In the genomic region with DNA sequence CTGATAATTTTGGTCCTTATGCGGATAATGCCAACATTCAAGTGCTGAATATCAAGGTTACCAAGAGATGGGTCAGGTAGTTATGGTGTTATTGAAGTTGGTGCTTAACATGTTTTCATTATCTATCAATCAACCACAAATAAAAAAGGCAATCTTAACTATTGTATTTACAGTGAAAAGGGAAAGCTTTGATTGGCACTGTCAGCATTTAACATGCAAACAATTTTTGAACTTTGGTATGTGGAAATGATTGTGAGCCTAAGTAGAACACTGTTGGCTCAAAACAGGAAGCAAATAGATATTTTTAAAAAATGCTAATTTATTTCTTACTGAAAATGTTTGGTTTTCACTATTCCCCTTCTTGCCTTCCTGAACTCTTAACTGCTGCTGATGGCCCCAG, we compare ENCODE assay signal across 28 cellular contexts.
"Had no signal": no experiment of that assay in that cellular context is flagged by ENCODE, and none has a peak within 500 bp of the region (broad histone marks: within the 10 kb centered on the region; RNA-seq: fewer than 3 reads in every experiment).

No MANE protein-coding gene starts in this region.

- H3K27ac Mint-ChIP-seq: nephron; neural progenitor cell; progenitor cell of endocrine pancreas; stimulated activated effector memory CD8-positive, alpha-beta T cell treated with anti-CD3 and anti-CD28 coated beads, Interleukin-12 subunit alpha, Interleukin-12 subunit beta, amount 100 ng/mL, for 72 hours; stimulated activated naive B cell treated with anti-CD40 and anti-IgM and Interleukin-4, amounts not matched to agents 10 μg/mL and 1 μg/mL and 100 μg/mL, for 72 hours; stimulated activated naive CD8-positive, alpha-beta T cell treated with anti-CD3 and anti-CD28 coated beads, Interleukin-15, Interleukin-2, amounts not matched to agents 100 ng/mL and 50 ng/mL, for 24 hours had no signal

- H3K4me1 ChIP-seq: neural progenitor cell, parathyroid adenoma, thyroid gland, tibial nerve, vagina had no signal

- H3K36me3 ChIP-seq: neural progenitor cell, ovary, right lobe of liver, sigmoid colon, stomach, thoracic aorta, thyroid gland, tibial nerve, upper lobe of left lung, vagina had no signal

- H2AFZ ChIP-seq: neural progenitor cell, parathyroid adenoma had no signal

- H3K27ac ChIP-seq: neural progenitor cell, ovary, parathyroid adenoma, psoas muscle, sigmoid colon, stomach, thoracic aorta, thyroid gland, tibial nerve, upper lobe of left lung, vagina had no signal

- H3K27me3 Mint-ChIP-seq: progenitor cell of endocrine pancreas; stimulated activated naive B cell treated with anti-CD40 and anti-IgM and Interleukin-4, amounts not matched to agents 10 μg/mL and 1 μg/mL and 100 μg/mL, for 72 hours; stimulated activated naive CD8-positive, alpha-beta T cell treated with anti-CD3 and anti-CD28 coated beads, Interleukin-15, Interleukin-2, amounts not matched to agents 100 ng/mL and 50 ng/mL, for 24 hours had no signal

- H3K27me3 ChIP-seq: neural progenitor cell, ovary, right lobe of liver, sigmoid colon, stomach, thyroid gland, tibial nerve, upper lobe of left lung, vagina had no signal

- H3K79me2 ChIP-seq: parathyroid adenoma had no signal

- H3K4me2 ChIP-seq: neural progenitor cell had no signal

- H3K4me1 Mint-ChIP-seq: nephron; neural progenitor cell; stimulated activated effector memory CD8-positive, alpha-beta T cell treated with anti-CD3 and anti-CD28 coated beads, Interleukin-12 subunit alpha, Interleukin-12 subunit beta, amount 100 ng/mL, for 72 hours had no signal

- H3K36me3 Mint-ChIP-seq: neural progenitor cell; stimulated activated effector memory CD8-positive, alpha-beta T cell treated with anti-CD3 and anti-CD28 coated beads, Interleukin-12 subunit alpha, Interleukin-12 subunit beta, amount 100 ng/mL, for 72 hours had no signal

- H3K9ac ChIP-seq: neural progenitor cell, parathyroid adenoma had no signal

- H3K9me3 ChIP-seq: ovary, psoas muscle, right lobe of liver, sigmoid colon, stomach, thoracic aorta, thyroid gland, tibial nerve, upper lobe of left lung, vagina had no signal

- H3K4me3 Mint-ChIP-seq: nephron; neural progenitor cell; stimulated activated effector memory CD8-positive, alpha-beta T cell treated with anti-CD3 and anti-CD28 coated beads, Interleukin-12 subunit alpha, Interleukin-12 subunit beta, amount 100 ng/mL, for 72 hours; stimulated activated naive B cell treated with anti-CD40 and anti-IgM and Interleukin-4, amounts not matched to agents 10 μg/mL and 1 μg/mL and 100 μg/mL, for 72 hours; stimulated activated naive CD8-positive, alpha-beta T cell treated with anti-CD3 and anti-CD28 coated beads, Interleukin-15, Interleukin-2, amounts not matched to agents 100 ng/mL and 50 ng/mL, for 24 hours had no signal

- FAIRE-seq: small intestine, urothelium cell line had no signal

- H3K9me3 Mint-ChIP-seq: stimulated activated effector memory CD8-positive, alpha-beta T cell treated with anti-CD3 and anti-CD28 coated beads, Interleukin-12 subunit alpha, Interleukin-12 subunit beta, amount 100 ng/mL, for 72 hours; stimulated activated naive CD8-positive, alpha-beta T cell treated with anti-CD3 and anti-CD28 coated beads, Interleukin-15, Interleukin-2, amounts not matched to agents 100 ng/mL and 50 ng/mL, for 24 hours had no signal

- DNase-seq: occipital lobe; ovary; posterior cingulate gyrus; psoas muscle; right cardiac atrium; right lobe of liver; sigmoid colon; small intestine; stimulated activated CD4-positive, alpha-beta T cell treated with anti-CD3 and anti-CD28 coated beads, Interleukin-15, amount 100 ng/mL, for 24 hours; stimulated activated CD4-positive, alpha-beta T cell treated with anti-CD3 and anti-CD28 coated beads, Interleukin-2, amount 100 ng/mL, for 24 hours; stimulated activated CD4-positive, alpha-beta T cell treated with anti-CD3 and anti-CD28 coated beads, Interleukin-2, amount 100 ng/mL, for 48 hours; stimulated activated CD4-positive, alpha-beta T cell treated with anti-CD3 and anti-CD28 coated beads, Interleukin-4, amount 100 ng/mL, for 24 hours; stimulated activated naive B cell treated with anti-CD40 and anti-IgM and Interleukin-4, amounts not matched to agents 10 μg/mL and 1 μg/mL and 100 μg/mL, for 72 hours; stimulated activated naive CD4-positive, alpha-beta T cell treated with Interleukin-2 at 50 U/mL for 16 hours; stomach; thyroid gland; trophoblast cell; upper lobe of left lung had no signal

- ATAC-seq: psoas muscle; right cardiac atrium; stimulated activated effector memory CD8-positive, alpha-beta T cell treated with anti-CD3 and anti-CD28 coated beads, Interleukin-12 subunit alpha, Interleukin-12 subunit beta, amount 100 ng/mL, for 72 hours had no signal

- H3K4me3 ChIP-seq: neural progenitor cell, ovary, psoas muscle, right lobe of liver, sigmoid colon, stomach, thoracic aorta, thyroid gland, tibial nerve, upper lobe of left lung, vagina had no signal
